18 cellular contexts compared by ENCODE assay signal in genomic region chr15:77714555-77714954, GRCh38.
"Had no signal": no experiment of that assay in that cellular context is flagged by ENCODE, and none has a peak within 500 bp of the region (broad histone marks: within the 10 kb centered on the region; RNA-seq: fewer than 3 reads in every experiment).

No MANE protein-coding gene starts in this region.

- H3K9me3 Mint-ChIP-seq: memory B cell; natural killer cell; neural crest cell; stimulated activated naive B cell treated with anti-CD40 and anti-IgM and Interleukin-4, amounts not matched to agents 10 μg/mL and 1 μg/mL and 100 μg/mL, for 72 hours; stimulated activated naive CD8-positive, alpha-beta T cell treated with anti-CD3 and anti-CD28 coated beads, Interleukin-15, Interleukin-2, amounts not matched to agents 100 ng/mL and 50 ng/mL, for 24 hours had no signal

- H3K4me3 ChIP-seq: gastrocnemius medialis, lung, right lobe of liver, transverse colon, upper lobe of right lung, vagina had no signal

- H3K4me1 ChIP-seq: gastrocnemius medialis, right lobe of liver, transverse colon, upper lobe of right lung, vagina had no signal

- FAIRE-seq: keratinocyte, small intestine had no signal

- DNase-seq: cortex of kidney; effector CD4-positive, alpha-beta T cell; gastrocnemius medialis; natural killer cell; right lobe of liver; small intestine; stimulated activated CD4-positive, alpha-beta T cell treated with anti-CD3 and anti-CD28 coated beads, Interleukin-15, amount 100 ng/mL, for 24 hours; stimulated activated CD4-positive, alpha-beta T cell treated with anti-CD3 and anti-CD28 coated beads, Interleukin-2, amount 100 ng/mL, for 48 hours; stimulated activated naive B cell treated with anti-CD40 and anti-IgM and Interleukin-4, amounts not matched to agents 10 μg/mL and 1 μg/mL and 100 μg/mL, for 72 hours; transverse colon; upper lobe of right lung had no signal

- H3K4me1 Mint-ChIP-seq: natural killer cell had no signal

- H3K27ac Mint-ChIP-seq: memory B cell; natural killer cell; progenitor cell of endocrine pancreas; stimulated activated naive B cell treated with anti-CD40 and anti-IgM and Interleukin-4, amounts not matched to agents 10 μg/mL and 1 μg/mL and 100 μg/mL, for 72 hours; stimulated activated naive CD8-positive, alpha-beta T cell treated with anti-CD3 and anti-CD28 coated beads, Interleukin-15, Interleukin-2, amounts not matched to agents 100 ng/mL and 50 ng/mL, for 24 hours had no signal

- H3K4me3 Mint-ChIP-seq: memory B cell; natural killer cell; neural crest cell; stimulated activated naive B cell treated with anti-CD40 and anti-IgM and Interleukin-4, amounts not matched to agents 10 μg/mL and 1 μg/mL and 100 μg/mL, for 72 hours; stimulated activated naive CD8-positive, alpha-beta T cell treated with anti-CD3 and anti-CD28 coated beads, Interleukin-15, Interleukin-2, amounts not matched to agents 100 ng/mL and 50 ng/mL, for 24 hours had no signal

- H3K36me3 Mint-ChIP-seq: memory B cell, natural killer cell had no signal

- ATAC-seq: gastrocnemius medialis; natural killer cell; right lobe of liver; stimulated activated naive B cell treated with anti-CD40 and anti-IgM and Interleukin-4, amounts not matched to agents 10 μg/mL and 1 μg/mL and 100 μg/mL, for 72 hours; upper lobe of right lung had no signal

- H3K36me3 ChIP-seq: gastrocnemius medialis, right lobe of liver, transverse colon, upper lobe of right lung, vagina had no signal

- H3K27me3 ChIP-seq: right lobe of liver, transverse colon, vagina had no signal

- H3K27me3 Mint-ChIP-seq: progenitor cell of endocrine pancreas had no signal

- H3K9me3 ChIP-seq: gastrocnemius medialis, right lobe of liver, transverse colon, upper lobe of right lung, vagina had no signal

- H3K27ac ChIP-seq: gastrocnemius medialis, right lobe of liver, transverse colon, upper lobe of right lung, vagina had no signal
